Comparison of ENCODE assay signal across 8 cellular contexts in the genomic region with DNA sequence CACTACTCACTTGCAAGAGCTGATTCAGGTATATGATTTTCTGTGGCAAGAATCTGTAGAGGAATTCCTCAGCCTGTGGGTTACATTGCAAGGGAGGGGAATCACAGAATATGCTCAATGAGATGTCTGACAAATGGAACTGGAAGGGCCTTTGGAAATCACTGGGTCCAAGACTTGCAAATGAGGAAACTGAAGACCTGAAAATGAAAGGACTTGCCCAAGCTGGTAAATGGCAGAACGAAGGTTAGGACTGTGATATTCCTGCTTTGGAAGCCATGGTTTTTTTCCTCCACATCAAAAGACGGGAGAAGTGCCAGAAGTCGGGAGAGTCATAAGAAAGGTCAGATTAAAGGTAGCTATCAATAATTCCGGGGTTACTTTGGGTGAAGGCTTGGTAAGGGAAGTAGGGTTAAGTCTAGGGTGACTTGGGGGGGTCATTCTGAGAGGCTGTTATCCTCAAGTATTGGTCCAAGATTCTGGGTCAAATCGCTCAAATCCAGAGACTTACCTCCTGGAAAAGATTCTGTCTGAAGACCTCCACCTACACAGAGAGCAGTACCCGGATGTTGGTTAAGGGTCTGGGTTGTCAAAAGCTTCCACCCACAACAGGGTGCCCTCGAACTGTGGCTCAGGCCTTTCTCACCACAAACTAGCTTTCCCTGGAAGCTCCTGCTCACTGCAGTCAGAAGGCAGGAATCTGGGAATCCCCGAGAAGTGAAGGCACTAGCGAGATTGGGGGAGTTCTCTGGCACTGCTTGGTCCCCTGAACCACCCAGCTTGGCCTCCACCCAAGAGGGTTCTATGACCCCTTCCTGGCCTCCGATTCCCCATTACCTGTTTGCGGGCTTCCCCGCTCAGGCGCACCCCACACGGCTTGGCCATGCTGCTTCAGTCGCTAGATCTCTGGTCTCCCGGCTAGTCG. TPM values are rescaled to one million over a fixed set of nuclear protein-coding genes. Genes with fewer than 3 reads are reported as not detected.
DNase-seq lines count a peak whose midpoint lies in the region; TF ChIP-seq lines count a peak whose summit lies in the region.

A gene with protein sequence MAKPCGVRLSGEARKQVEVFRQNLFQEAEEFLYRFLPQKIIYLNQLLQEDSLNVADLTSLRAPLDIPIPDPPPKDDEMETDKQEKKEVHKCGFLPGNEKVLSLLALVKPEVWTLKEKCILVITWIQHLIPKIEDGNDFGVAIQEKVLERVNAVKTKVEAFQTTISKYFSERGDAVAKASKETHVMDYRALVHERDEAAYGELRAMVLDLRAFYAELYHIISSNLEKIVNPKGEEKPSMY (minus strand): TSS at position 911 of the 922 bp plus-strand sequence. CDS start 29 bp downstream, at position 882.

- TF ChIP-seq CTCF in MCF 10A (IDR thresholded peaks at IDR 0.05; ENCODE audit: unreplicated experiment) = no peak

- H3K27me3 ChIP-seq in layer of hippocampus (ENCODE audit: control insufficient read depth, insufficient read depth, low read length) (no peaks in the 10 kb centered on the region), stomach smooth muscle (ENCODE audit: control insufficient read depth in 1 of 2, insufficient read depth in 2 of 2, low read length in 2 of 2) (no peaks in the 10 kb centered on the region)

- POLR2A ChIA-PET in MCF 10A (lab: Yijun Ruan, JAX) = interaction anchor here (0.5 to 5.7 kb wide), 25 partner anchors 9 to 1005 kb away, joined by 3 to 114 read pairs (median 4); a partner anchor contains a TSS

- BruUV-seq in MCF 10A (replicated peaks; lab: Mats Ljungman, UMichigan) = no TSS peak

- H3K4me1 Mint-ChIP-seq in MCF 10A (ENCODE audit: insufficient read depth, unreplicated experiment) = peaks cover 5% of the 10 kb centered on the region

- intact Hi-C loops in MCF 10A (cut with micrococcal nuclease) = loop anchor here (2.0 kb wide), 4 partner anchors 15 to 131 kb away; a partner anchor contains a TSS

- no peaks in the 10 kb centered on the region for H3K9me3 ChIP-seq in stomach smooth muscle (ENCODE audit: control insufficient read depth in 2 of 2, low read length in 2 of 2)

- H3K9me3 Mint-ChIP-seq in MCF 10A (ENCODE audit: unreplicated experiment) = no peaks in the 10 kb centered on the region

- H3K4me3 Mint-ChIP-seq in MCF 10A (ENCODE audit: unreplicated experiment) = peak within 1 kb of the TSS; percentile 98

- CTCF ChIA-PET in MCF 10A (lab: Yijun Ruan, JAX) = interaction anchor here (0.5 to 10.3 kb wide), 11 partner anchors 10 to 584 kb away, joined by 3 to 141 read pairs (median 4); a partner anchor contains a TSS

- no peaks in the 10 kb centered on the region for H3K27me3 Mint-ChIP-seq in MCF 10A (ENCODE audit: insufficient read depth, unreplicated experiment)

- peak within 1 kb of the TSS; percentile 92 for H3K27ac ChIP-seq in layer of hippocampus (ENCODE audit: low read depth, low read length)
- H3K27ac ChIP-seq in stomach smooth muscle (ENCODE audit: low read length) = peak within 1 kb of the TSS; percentile 88

- H3K9ac ChIP-seq in stomach smooth muscle (ENCODE audit: low read length in 2 of 2) = peak within 1 kb of the TSS; percentile 89 to 93

- peak within 1 kb of the TSS; percentile 61 for H3K27ac Mint-ChIP-seq in MCF 10A (ENCODE audit: low read depth, unreplicated experiment)

- peaks cover 33% of the 10 kb centered on the region for H3K36me3 Mint-ChIP-seq in MCF 10A (ENCODE audit: insufficient read depth, unreplicated experiment)

- peak within 1 kb of the TSS; percentile 95 to 100 for H3K4me3 ChIP-seq in stomach smooth muscle (ENCODE audit: low read length in 2 of 2)

- H3K36me3 ChIP-seq in stomach smooth muscle (ENCODE audit: control insufficient read depth in 2 of 2, insufficient read depth in 2 of 2, low read length in 2 of 2) = peaks cover 17 to 24% of the 10 kb centered on the region in 2 donors

- DNase-seq in GM03348 (ENCODE audit: low spot score) (peak; percentile 52), MV-4-11 (lab: John Stamatoyannopoulos, UW) (peak; percentile 23), MCF 10A (ENCODE audit: unreplicated experiment) (no peak), NCI-H1092 (lab: John Stamatoyannopoulos, UW) (no peak), NCI-H510A treated with DMSO at 0.1 percent for 48 hours (lab: John Stamatoyannopoulos, UW) (no peak), Ammon's horn (ENCODE audit: low spot score) (no peak)

- peaks cover 41% of the 10 kb centered on the region for H3K4me1 ChIP-seq in stomach smooth muscle (ENCODE audit: control insufficient read depth, insufficient read depth, low read length)

RNA-seq across cellular contexts. Expression of the gene that starts here (rescaled TPM):
- 134 and 135 TPM in 2 replicates for total RNA-seq in MCF 10A (2022)

Comparison
In these comparisons a context has a peak if more than half of its experiments do, and no peak if none do; other contexts are left out.
1. DNase-seq: peak in GM03348 (single experiment) and MV-4-11 (single experiment); none in MCF 10A (single experiment), NCI-H1092 (single experiment), NCI-H510A treated with DMSO at 0.1 percent for 48 hours (single experiment) and Ammon's horn (single experiment).